9 cellular contexts compared by ENCODE assay signal in genomic region chr6:132530293-132530974, GRCh38. TPM values are rescaled to one million over a fixed set of nuclear protein-coding genes. Genes with fewer than 3 reads are reported as not detected.
DNase-seq lines count a peak whose midpoint lies in the region; ATAC-seq and TF ChIP-seq lines count a peak whose summit lies in the region.
"Had no signal": no experiment of that assay in that cellular context is flagged by ENCODE, and none has a peak within 500 bp of the region (broad histone marks: within the 10 kb centered on the region; RNA-seq: fewer than 3 reads in every experiment).

No MANE protein-coding gene starts in this region.

- ATAC-seq in GM21619 (IDR thresholded peaks at IDR 0.05; ENCODE audit: unreplicated experiment) (peak; percentile 88), RWPE2 (ENCODE audit: low read depth) (peak; percentile 83)

- peak overlapping the region; percentile 65 for H2AFZ ChIP-seq in Karpas-422 (ENCODE audit: low read length)

- intact Hi-C loops in vagina (cut with DNase I): no loop called here

- TF ChIP-seq POLR2A in vagina (IDR thresholded peaks at IDR 0.05): no peak

- peak; percentile 55 for DNase-seq in DMS153 treated with DMSO at 0.1 percent for 48 hours (lab: John Stamatoyannopoulos, UW; ENCODE audit: unreplicated experiment)
- DNase-seq in Karpas-422: peak; percentile 91
- DNase-seq in RWPE2 (ENCODE audit: low spot score): no peak
- DNase-seq in activated naive CD4-positive, alpha-beta T cell (lab: John Stamatoyannopoulos, UW): peak; percentile 4 to 38 (median 20)
- peak; percentile 69 for DNase-seq in globus pallidus (ENCODE audit: low spot score)
- DNase-seq in pons (ENCODE audit: low spot score): peak; percentile 81
- no peak for DNase-seq in vagina (ENCODE audit: extremely low spot score in 2 of 2)

- no peaks in the 10 kb centered on the region for H3K79me2 ChIP-seq in Karpas-422 (ENCODE audit: low read length)

- H3K9me3 ChIP-seq in Karpas-422 (ENCODE audit: low read length) (no peaks in the 10 kb centered on the region), RWPE2 (ENCODE audit: severe bottlenecking) (no peaks in the 10 kb centered on the region), vagina (no peaks in the 10 kb centered on the region)

- H3K27me3 ChIP-seq in Karpas-422 (ENCODE audit: low read length) (no peaks in the 10 kb centered on the region), RWPE2 (ENCODE audit: insufficient read depth, poor library complexity, severe bottlenecking) (no peaks in the 10 kb centered on the region), vagina (no peaks in the 10 kb centered on the region)

- H3K9ac ChIP-seq in Karpas-422 (ENCODE audit: low read length): peak overlapping the region; percentile 60

- H3K27ac ChIP-seq in Karpas-422 (ENCODE audit: low read length) (no peak overlapping the region), RWPE2 (ENCODE audit: poor library complexity, severe bottlenecking) (no peak overlapping the region), vagina (no peak overlapping the region)

- H3K4me3 ChIP-seq in Karpas-422 (ENCODE audit: low read length) (peak overlapping the region; percentile 62), RWPE2 (ENCODE audit: severe bottlenecking) (peak overlapping the region; percentile 15), vagina (no peak overlapping the region)

- H3K36me3 ChIP-seq in Karpas-422 (ENCODE audit: insufficient read depth, low read length): no peaks in the 10 kb centered on the region
- no peaks in the 10 kb centered on the region for H3K36me3 ChIP-seq in RWPE2 (ENCODE audit: low read depth)
- no peaks in the 10 kb centered on the region for H3K36me3 ChIP-seq in vagina

- H3K4me1 ChIP-seq in Karpas-422 (ENCODE audit: low read length): peaks cover 32% of the 10 kb centered on the region
- H3K4me1 ChIP-seq in RWPE2 (ENCODE audit: insufficient read depth, poor library complexity, severe bottlenecking): peaks cover 6% of the 10 kb centered on the region
- no peaks in the 10 kb centered on the region for H3K4me1 ChIP-seq in vagina

- no peaks in the 10 kb centered on the region for H3K9me2 ChIP-seq in Karpas-422 (replicated peaks; ENCODE audit: insufficient read depth, low read length)

- TF ChIP-seq CTCF in RWPE2 (IDR thresholded peaks at IDR 0.05; ENCODE audit: poor library complexity, severe bottlenecking) (peak; percentile 91), vagina (IDR thresholded peaks at IDR 0.05) (peak; percentile 66 to 79 (median 77))

- peak overlapping the region; percentile 76 for H3K4me2 ChIP-seq in Karpas-422 (ENCODE audit: low read depth, low read length, poor library complexity, severe bottlenecking)

- no peaks in the 10 kb centered on the region for H4K20me1 ChIP-seq in Karpas-422 (ENCODE audit: insufficient read depth, low read depth, low read length)

RNA-seq across cellular contexts. Expression of gene TAAR9, which starts 7.6 kb away (rescaled TPM):
- total RNA-seq in Karpas-422 (2014; rRNA removed; shearing (Covaris generic); ENCODE audit: low replicate concordance): not detected in 2 replicates
- not detected for total RNA-seq in vagina
- total RNA-seq: mononuclear cell had no signal

RNA-seq across cellular contexts. Expression of gene STX7, which starts 17.5 kb away (rescaled TPM):
- 38.5 and 39.7 TPM in 2 replicates for total RNA-seq in Karpas-422 (2014; rRNA removed; shearing (Covaris generic); ENCODE audit: low replicate concordance)
- total RNA-seq in vagina: 26.8 TPM

RNA-seq across cellular contexts. Expression of gene TAAR8, which starts 22.0 kb away (rescaled TPM):
- not detected in 2 replicates for total RNA-seq in Karpas-422 (2014; rRNA removed; shearing (Covaris generic); ENCODE audit: low replicate concordance)
- total RNA-seq in vagina: not detected
- total RNA-seq: mononuclear cell had no signal

RNA-seq across cellular contexts. Expression of gene TAAR6, which starts 39.7 kb away (rescaled TPM):
- total RNA-seq in Karpas-422 (2014; rRNA removed; shearing (Covaris generic); ENCODE audit: low replicate concordance): not detected in 2 replicates
- not detected for total RNA-seq in vagina
- total RNA-seq: mononuclear cell had no signal

RNA-seq across cellular contexts. Expression of gene TAAR5, which starts 59.1 kb away (rescaled TPM):
- total RNA-seq in Karpas-422 (2014; rRNA removed; shearing (Covaris generic); ENCODE audit: low replicate concordance): not detected in 2 replicates
- total RNA-seq in vagina: not detected
- total RNA-seq: mononuclear cell had no signal

Comparison
In these comparisons a context has a peak if more than half of its experiments do, and no peak if none do; other contexts are left out.
1. DNase-seq: peak in DMS153 treated with DMSO at 0.1 percent for 48 hours (single experiment), Karpas-422 (single experiment), activated naive CD4-positive, alpha-beta T cell (4 of 4), globus pallidus (single experiment) and pons (single experiment); none in RWPE2 (single experiment) and vagina (0 of 2).
2. H3K4me3 ChIP-seq: peak in Karpas-422 (single experiment) and RWPE2 (single experiment); none in vagina (0 of 2).